In the genomic region with DNA sequence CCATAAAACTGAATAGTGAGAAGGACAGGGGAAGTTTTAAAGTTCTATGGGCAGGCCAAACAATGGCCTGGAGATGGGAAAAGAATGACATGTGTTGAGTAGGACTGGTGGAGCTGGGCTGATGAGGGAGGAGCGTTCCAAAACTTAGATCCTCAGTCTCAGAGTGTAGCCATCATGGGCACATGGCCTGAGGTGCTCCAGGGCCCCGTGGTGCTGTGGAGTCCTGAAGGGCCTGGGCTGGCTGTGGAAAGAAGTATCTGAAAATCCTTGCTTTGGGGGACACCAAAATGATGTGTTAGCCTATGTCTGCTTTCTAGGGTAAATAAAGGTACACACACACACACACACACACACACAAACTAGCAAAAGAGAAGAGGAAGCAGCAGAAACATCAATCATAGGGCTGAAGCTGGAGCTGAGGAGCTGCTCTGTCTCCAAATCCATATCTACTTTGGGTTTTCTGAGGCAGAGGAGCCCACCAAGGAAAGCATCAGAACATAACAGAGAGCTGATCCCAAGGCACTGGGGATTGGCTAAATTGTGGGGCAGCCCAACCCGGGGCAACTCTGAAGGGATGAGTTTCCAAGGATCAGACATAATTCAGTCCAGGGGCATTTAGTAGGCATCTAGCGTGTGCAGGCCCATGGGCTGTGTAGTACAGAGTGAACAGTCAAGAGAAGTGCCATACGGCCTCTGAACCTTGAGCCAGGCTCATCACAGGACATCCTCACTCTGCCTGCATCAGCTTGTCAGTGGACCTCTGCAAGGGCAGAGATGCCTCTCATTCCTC, we compare ENCODE assay signal across 18 cellular contexts.
DNase-seq lines count a peak whose midpoint lies in the region; ATAC-seq and TF ChIP-seq lines count a peak whose summit lies in the region.
"Had no signal": no experiment of that assay in that cellular context is flagged by ENCODE, and none has a peak within 500 bp of the region (broad histone marks: within the 10 kb centered on the region; RNA-seq: fewer than 3 reads in every experiment).

No MANE protein-coding gene starts in this region.

- H3K36me3 ChIP-seq in stomach, result no peaks in the 10 kb centered on the region

- H3K27ac Mint-ChIP-seq in CD4-positive, alpha-beta T cell, result peak overlapping the region; percentile 92
- no peak overlapping the region for H3K27ac Mint-ChIP-seq in activated CD8-positive, alpha-beta memory T cell treated with anti-CD3 and anti-CD28 coated beads, Interleukin-2, amount 10 ng/mL, durations not matched to agents 7 days and 5 days
- H3K27ac Mint-ChIP-seq: HFFc6 had no signal

- no peaks in the 10 kb centered on the region for H3K9me3 ChIP-seq in CD4-positive, alpha-beta T cell (ENCODE audit: control insufficient read depth, low read length)
- no peaks in the 10 kb centered on the region for H3K9me3 ChIP-seq in stomach

- ATAC-seq in CD4-positive, alpha-beta T cell (ENCODE audit: poor library complexity), result no peak
- ATAC-seq in activated CD8-positive, alpha-beta memory T cell treated with anti-CD3 and anti-CD28 coated beads, Interleukin-2, amount 10 ng/mL, durations not matched to agents 7 days and 5 days, result no peak
- ATAC-seq in HG02981 (IDR thresholded peaks at IDR 0.05; ENCODE audit: unreplicated experiment) (no peak), HG03460 (IDR thresholded peaks at IDR 0.05; ENCODE audit: unreplicated experiment) (no peak)
- ATAC-seq: HepG2, PC-3 had no signal

- POLR2A ChIA-PET in CD4-positive, alpha-beta T cell (lab: Charles Lee), result no interaction called here

- intact Hi-C loops in CD4-positive, alpha-beta T cell (cut with DNase I, micrococcal nuclease), result no loop called here
- intact Hi-C loops in stomach (cut with DNase I; ENCODE audit: low total_unique reads), result no loop called here

- 83 to 90% (median 86%) methylated on average over 4 to 5 of the region's 5 CpGs for WGBS in stomach, 5 donors

- H3K9me3 Mint-ChIP-seq in CD4-positive, alpha-beta T cell, result no peaks in the 10 kb centered on the region
- no peaks in the 10 kb centered on the region for H3K9me3 Mint-ChIP-seq in activated CD8-positive, alpha-beta memory T cell treated with anti-CD3 and anti-CD28 coated beads, Interleukin-2, amount 10 ng/mL, durations not matched to agents 7 days and 5 days (ENCODE audit: low read depth)
- H3K9me3 Mint-ChIP-seq: CD4-positive, alpha-beta memory T cell had no signal

- no peak overlapping the region for H3K4me3 ChIP-seq in stomach
- H3K4me3 ChIP-seq: GM23248 had no signal

- no peaks in the 10 kb centered on the region for H3K4me1 ChIP-seq in stomach

- H3K4me3 Mint-ChIP-seq in CD4-positive, alpha-beta T cell, result no peak overlapping the region
- H3K4me3 Mint-ChIP-seq in activated CD8-positive, alpha-beta memory T cell treated with anti-CD3 and anti-CD28 coated beads, Interleukin-2, amount 10 ng/mL, durations not matched to agents 7 days and 5 days, result no peak overlapping the region
- H3K4me3 Mint-ChIP-seq: CD4-positive, alpha-beta memory T cell; HFFc6 had no signal

- H3K27me3 ChIP-seq in CD4-positive, alpha-beta T cell (ENCODE audit: control insufficient read depth, insufficient read depth, low read length), result no peaks in the 10 kb centered on the region
- peaks cover 0 to 43% (median 4%) of the 10 kb centered on the region in 3 donors for H3K27me3 ChIP-seq in stomach

- TF ChIP-seq POLR2A in stomach (IDR thresholded peaks at IDR 0.05), result no peak

- no peaks in the 10 kb centered on the region for H3K27me3 Mint-ChIP-seq in CD4-positive, alpha-beta T cell
- peaks cover 7% of the 10 kb centered on the region for H3K27me3 Mint-ChIP-seq in activated CD8-positive, alpha-beta memory T cell treated with anti-CD3 and anti-CD28 coated beads, Interleukin-2, amount 10 ng/mL, durations not matched to agents 7 days and 5 days

- H3K27ac ChIP-seq in CD4-positive, alpha-beta T cell (ENCODE audit: low read depth, low read length), result no peak overlapping the region
- H3K27ac ChIP-seq in stomach, result no peak overlapping the region
- H3K27ac ChIP-seq: GM23248, RWPE1 had no signal

- H3K4me1 Mint-ChIP-seq in CD4-positive, alpha-beta T cell (ENCODE audit: low read depth), result peaks cover 43% of the 10 kb centered on the region
- H3K4me1 Mint-ChIP-seq in activated CD8-positive, alpha-beta memory T cell treated with anti-CD3 and anti-CD28 coated beads, Interleukin-2, amount 10 ng/mL, durations not matched to agents 7 days and 5 days, result peaks cover 16% of the 10 kb centered on the region

- TF ChIP-seq CTCF in CD4-positive, alpha-beta T cell (IDR thresholded peaks at IDR 0.05), result no peak
- no peak for TF ChIP-seq CTCF in stomach (IDR thresholded peaks at IDR 0.05)

- CTCF ChIA-PET in CD4-positive, alpha-beta T cell (lab: Charles Lee), result no interaction called here
- CTCF ChIA-PET in activated CD8-positive, alpha-beta memory T cell treated with anti-CD3 and anti-CD28 coated beads, Interleukin-2, amount 10 ng/mL, durations not matched to agents 7 days and 5 days (lab: Charles Lee), result interaction anchor here (1.1 kb wide), 1 partner anchor 17 kb away, joined by 3 read pairs; no protein-coding TSS in a partner anchor

- H3K36me3 Mint-ChIP-seq in CD4-positive, alpha-beta T cell (ENCODE audit: low read depth), result no peaks in the 10 kb centered on the region
- H3K36me3 Mint-ChIP-seq in activated CD8-positive, alpha-beta memory T cell treated with anti-CD3 and anti-CD28 coated beads, Interleukin-2, amount 10 ng/mL, durations not matched to agents 7 days and 5 days, result no peaks in the 10 kb centered on the region
- H3K36me3 Mint-ChIP-seq: CD4-positive, alpha-beta memory T cell had no signal

- no peak for TF ChIP-seq EP300 in stomach (IDR thresholded peaks at IDR 0.05)

- peak in 1 of 10 experiments; percentile 20 for DNase-seq in CD4-positive, alpha-beta T cell
- DNase-seq in activated CD8-positive, alpha-beta memory T cell treated with anti-CD3 and anti-CD28 coated beads, Interleukin-2, amount 10 ng/mL, durations not matched to agents 7 days and 5 days, result peak; percentile 26
- DNase-seq in mesenteric fat pad (ENCODE audit: low spot score), result peak; percentile 28
- peak; percentile 21 for DNase-seq in stomach
- no peak for DNase-seq in germinal center (ENCODE audit: low spot score)
- DNase-seq: CD4-positive, alpha-beta memory T cell; GM23248; HFFc6; KG1; NCI-H1048; NCI-H1436 treated with DMSO at 0.1 percent for 48 hours; NCI-H2081; NCI-H748 treated with DMSO at 0.1 percent for 48 hours; PC-3 had no signal
